ENCODE assay signal across 9 cellular contexts in the genomic region with DNA sequence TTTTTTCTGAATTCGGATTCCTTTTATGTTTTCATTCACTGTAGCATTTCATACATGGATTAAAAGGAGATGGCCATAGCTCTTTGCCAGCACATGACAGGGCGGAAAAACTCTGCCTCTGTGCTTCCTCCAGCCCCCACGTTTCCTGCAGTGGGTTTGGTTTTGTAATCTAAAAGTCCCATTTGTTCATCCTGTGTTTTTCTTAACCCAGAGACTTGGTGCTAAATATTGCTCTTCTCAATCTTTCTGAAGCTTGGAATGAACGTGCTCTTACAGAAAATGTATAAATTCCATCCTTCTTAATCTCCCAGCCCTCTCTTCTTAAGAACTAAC.
DNase-seq lines count a peak whose midpoint lies in the region; ATAC-seq and TF ChIP-seq lines count a peak whose summit lies in the region.
"Had no signal": no experiment of that assay in that cellular context is flagged by ENCODE, and none has a peak within 500 bp of the region (broad histone marks: within the 10 kb centered on the region; RNA-seq: fewer than 3 reads in every experiment).

No MANE protein-coding gene starts in this region.

- H3K9me3 ChIP-seq in liver (ENCODE audit: control insufficient read depth in 4 of 4, low read length in 3 of 4) (no peaks in the 10 kb centered on the region), thyroid gland (no peaks in the 10 kb centered on the region)
- H3K9me3 ChIP-seq: Peyer's patch had no signal

- H3K27ac ChIP-seq in liver (ENCODE audit: low read depth in 1 of 2, low read length in 2 of 2) (peak overlapping the region; percentile 43 to 46), thyroid gland (peak overlapping the region in 2 of 3 donors; percentile 21 to 47)
- H3K27ac ChIP-seq: Peyer's patch had no signal

- peak overlapping the region; percentile 44 for H3K4me3 Mint-ChIP-seq in activated naive CD4-positive, alpha-beta T cell treated with anti-CD3 and anti-CD28 coated beads for 36 hours
- H3K4me3 Mint-ChIP-seq in activated T-helper 1 cell treated with anti-CD3 and anti-CD28 coated beads, Interleukin-12 subunit alpha, Interleukin-12 subunit beta, Interleukin-2, Interleukin-4 antibody, amounts not matched to agents 30 ng/mL and 10 ng/mL and 1 ng/mL, durations not matched to agents 14 hours and 24 hours and 36 hours: peak overlapping the region; percentile 64

- DNase-seq in activated naive CD4-positive, alpha-beta T cell treated with anti-CD3 and anti-CD28 coated beads for 36 hours: peak; percentile 61
- no peak for DNase-seq in activated naive CD4-positive, alpha-beta T cell (lab: John Stamatoyannopoulos, UW)
- DNase-seq in activated T-helper 1 cell treated with anti-CD3 and anti-CD28 coated beads, Interleukin-12 subunit alpha, Interleukin-12 subunit beta, Interleukin-2, Interleukin-4 antibody, amounts not matched to agents 30 ng/mL and 10 ng/mL and 1 ng/mL, durations not matched to agents 14 hours and 24 hours and 36 hours (ENCODE audit: low spot score): peak; percentile 15
- DNase-seq in thyroid gland: no peak
- no peak for DNase-seq in effector CD8-positive, alpha-beta T cell (lab: John Stamatoyannopoulos, UW)
- DNase-seq: Peyer's patch had no signal

- H3K27me3 ChIP-seq in liver (ENCODE audit: control insufficient read depth in 4 of 4, insufficient read depth in 4 of 4, low read length in 3 of 4): no peaks in the 10 kb centered on the region
- no peaks in the 10 kb centered on the region for H3K27me3 ChIP-seq in thyroid gland
- H3K27me3 ChIP-seq: Peyer's patch had no signal

- no peak for ATAC-seq in GM21576 (IDR thresholded peaks at IDR 0.05; ENCODE audit: unreplicated experiment)
- ATAC-seq in HG02678 (IDR thresholded peaks at IDR 0.05; ENCODE audit: unreplicated experiment): no peak

- peaks cover 52% of the 10 kb centered on the region for H3K36me3 Mint-ChIP-seq in activated naive CD4-positive, alpha-beta T cell treated with anti-CD3 and anti-CD28 coated beads for 36 hours (ENCODE audit: low read depth)
- peaks cover 63% of the 10 kb centered on the region for H3K36me3 Mint-ChIP-seq in activated T-helper 1 cell treated with anti-CD3 and anti-CD28 coated beads, Interleukin-12 subunit alpha, Interleukin-12 subunit beta, Interleukin-2, Interleukin-4 antibody, amounts not matched to agents 30 ng/mL and 10 ng/mL and 1 ng/mL, durations not matched to agents 14 hours and 24 hours and 36 hours (ENCODE audit: low read depth)

- intact Hi-C loops in activated naive CD4-positive, alpha-beta T cell treated with anti-CD3 and anti-CD28 coated beads for 36 hours (cut with micrococcal nuclease): loop anchor here (5.0 kb wide), 1 partner anchor 88 kb away; the partner anchor contains the start of gene PPP6R3
- intact Hi-C loops in activated T-helper 1 cell treated with anti-CD3 and anti-CD28 coated beads, Interleukin-12 subunit alpha, Interleukin-12 subunit beta, Interleukin-2, Interleukin-4 antibody, amounts not matched to agents 30 ng/mL and 10 ng/mL and 1 ng/mL, durations not matched to agents 14 hours and 24 hours and 36 hours (cut with micrococcal nuclease): loop anchor here (2.0 kb wide), 3 partner anchors 18 to 90 kb away; partner anchors contain the start of gene PPP6R3
- intact Hi-C loops in thyroid gland (cut with DNase I): no loop called here

- H3K4me1 ChIP-seq in liver (ENCODE audit: control insufficient read depth in 4 of 4, insufficient read depth in 4 of 4, low read length in 3 of 4) (peaks cover 0 to 5% (median 2%) of the 10 kb centered on the region in 4 donors), thyroid gland (peaks cover 12 to 48% of the 10 kb centered on the region in 2 donors)

- H3K27ac Mint-ChIP-seq in activated naive CD4-positive, alpha-beta T cell treated with anti-CD3 and anti-CD28 coated beads for 36 hours: peak overlapping the region; percentile 91
- H3K27ac Mint-ChIP-seq in activated T-helper 1 cell treated with anti-CD3 and anti-CD28 coated beads, Interleukin-12 subunit alpha, Interleukin-12 subunit beta, Interleukin-2, Interleukin-4 antibody, amounts not matched to agents 30 ng/mL and 10 ng/mL and 1 ng/mL, durations not matched to agents 14 hours and 24 hours and 36 hours: peak overlapping the region; percentile 90

- H3K36me3 ChIP-seq in liver (ENCODE audit: control insufficient read depth in 4 of 4, insufficient read depth in 3 of 4, low read depth in 1 of 4, low read length in 3 of 4) (peaks cover 3 to 35% (median 26%) of the 10 kb centered on the region in 4 donors), thyroid gland (peaks cover 0 to 10% of the 10 kb centered on the region in 2 donors)

- WGBS in liver: 66% methylated on average over 4 of the region's 4 CpGs
- WGBS in thyroid gland, 2 donors: 55 to 73% methylated on average over 4 of the region's 4 CpGs

- H3K27me3 Mint-ChIP-seq in activated naive CD4-positive, alpha-beta T cell treated with anti-CD3 and anti-CD28 coated beads for 36 hours (ENCODE audit: low read depth): no peaks in the 10 kb centered on the region
- no peaks in the 10 kb centered on the region for H3K27me3 Mint-ChIP-seq in activated T-helper 1 cell treated with anti-CD3 and anti-CD28 coated beads, Interleukin-12 subunit alpha, Interleukin-12 subunit beta, Interleukin-2, Interleukin-4 antibody, amounts not matched to agents 30 ng/mL and 10 ng/mL and 1 ng/mL, durations not matched to agents 14 hours and 24 hours and 36 hours (ENCODE audit: insufficient read depth)

- H3K4me1 Mint-ChIP-seq in activated naive CD4-positive, alpha-beta T cell treated with anti-CD3 and anti-CD28 coated beads for 36 hours (ENCODE audit: low read depth): peaks cover 64% of the 10 kb centered on the region
- peaks cover 68% of the 10 kb centered on the region for H3K4me1 Mint-ChIP-seq in activated T-helper 1 cell treated with anti-CD3 and anti-CD28 coated beads, Interleukin-12 subunit alpha, Interleukin-12 subunit beta, Interleukin-2, Interleukin-4 antibody, amounts not matched to agents 30 ng/mL and 10 ng/mL and 1 ng/mL, durations not matched to agents 14 hours and 24 hours and 36 hours (ENCODE audit: low read depth)

- CTCF ChIA-PET in activated naive CD4-positive, alpha-beta T cell treated with anti-CD3 and anti-CD28 coated beads for 36 hours (lab: Charles Lee): interaction anchor here (0.6 kb wide), 1 partner anchor 86 kb away, joined by 4 read pairs; no protein-coding TSS in a partner anchor

- TF ChIP-seq POLR2A in thyroid gland (IDR thresholded peaks at IDR 0.05): no peak

- TF ChIP-seq CTCF in liver (IDR thresholded peaks at IDR 0.05; ENCODE audit: low read depth, low read length, missing input control): no peak
- TF ChIP-seq CTCF in thyroid gland (IDR thresholded peaks at IDR 0.05): no peak

- no peak for TF ChIP-seq RAD21 in liver (IDR thresholded peaks at IDR 0.05)

- no peak overlapping the region for H3K9ac ChIP-seq in liver (ENCODE audit: low read depth in 1 of 2, low read length in 2 of 2)

- H3K9me3 Mint-ChIP-seq in activated naive CD4-positive, alpha-beta T cell treated with anti-CD3 and anti-CD28 coated beads for 36 hours: no peaks in the 10 kb centered on the region
- H3K9me3 Mint-ChIP-seq in activated T-helper 1 cell treated with anti-CD3 and anti-CD28 coated beads, Interleukin-12 subunit alpha, Interleukin-12 subunit beta, Interleukin-2, Interleukin-4 antibody, amounts not matched to agents 30 ng/mL and 10 ng/mL and 1 ng/mL, durations not matched to agents 14 hours and 24 hours and 36 hours: no peaks in the 10 kb centered on the region

- H3K4me3 ChIP-seq in liver (ENCODE audit: low read depth in 1 of 3, low read length in 3 of 3) (no peak overlapping the region), thyroid gland (replicated peaks in 1 of 3) (no peak overlapping the region)
- H3K4me3 ChIP-seq: Peyer's patch had no signal

TF ChIP-seq in liver, 16 proteins besides CTCF, POLR2A, EP300 and RAD21:
- TF ChIP-seq REST (IDR thresholded peaks at IDR 0.05) (no peak), NR2F2 (IDR thresholded peaks at IDR 0.05) (no peak), HNF4G (IDR thresholded peaks at IDR 0.05) (no peak), HNF4A (conservative IDR thresholded peaks at IDR 0.05) (no peak), FOXA2 (IDR thresholded peaks at IDR 0.05) (no peak)
- TF ChIP-seq, protein P1, sequence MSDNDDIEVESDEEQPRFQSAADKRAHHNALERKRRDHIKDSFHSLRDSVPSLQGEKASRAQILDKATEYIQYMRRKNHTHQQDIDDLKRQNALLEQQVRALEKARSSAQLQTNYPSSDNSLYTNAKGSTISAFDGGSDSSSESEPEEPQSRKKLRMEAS (IDR thresholded peaks at IDR 0.05): no peak
- TF ChIP-seq, protein P2, sequence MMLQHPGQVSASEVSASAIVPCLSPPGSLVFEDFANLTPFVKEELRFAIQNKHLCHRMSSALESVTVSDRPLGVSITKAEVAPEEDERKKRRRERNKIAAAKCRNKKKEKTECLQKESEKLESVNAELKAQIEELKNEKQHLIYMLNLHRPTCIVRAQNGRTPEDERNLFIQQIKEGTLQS (IDR thresholded peaks at IDR 0.05): no peak

Comparison
In these comparisons a context has a peak if more than half of its experiments do, and no peak if none do; other contexts are left out.
1. DNase-seq: peak in activated naive CD4-positive, alpha-beta T cell treated with anti-CD3 and anti-CD28 coated beads for 36 hours (single experiment) and activated T-helper 1 cell treated with anti-CD3 and anti-CD28 coated beads, Interleukin-12 subunit alpha, Interleukin-12 subunit beta, Interleukin-2, Interleukin-4 antibody, amounts not matched to agents 30 ng/mL and 10 ng/mL and 1 ng/mL, durations not matched to agents 14 hours and 24 hours and 36 hours (single experiment); none in activated naive CD4-positive, alpha-beta T cell (0 of 4), thyroid gland (0 of 2) and effector CD8-positive, alpha-beta T cell (single experiment).